In the genomic region with DNA sequence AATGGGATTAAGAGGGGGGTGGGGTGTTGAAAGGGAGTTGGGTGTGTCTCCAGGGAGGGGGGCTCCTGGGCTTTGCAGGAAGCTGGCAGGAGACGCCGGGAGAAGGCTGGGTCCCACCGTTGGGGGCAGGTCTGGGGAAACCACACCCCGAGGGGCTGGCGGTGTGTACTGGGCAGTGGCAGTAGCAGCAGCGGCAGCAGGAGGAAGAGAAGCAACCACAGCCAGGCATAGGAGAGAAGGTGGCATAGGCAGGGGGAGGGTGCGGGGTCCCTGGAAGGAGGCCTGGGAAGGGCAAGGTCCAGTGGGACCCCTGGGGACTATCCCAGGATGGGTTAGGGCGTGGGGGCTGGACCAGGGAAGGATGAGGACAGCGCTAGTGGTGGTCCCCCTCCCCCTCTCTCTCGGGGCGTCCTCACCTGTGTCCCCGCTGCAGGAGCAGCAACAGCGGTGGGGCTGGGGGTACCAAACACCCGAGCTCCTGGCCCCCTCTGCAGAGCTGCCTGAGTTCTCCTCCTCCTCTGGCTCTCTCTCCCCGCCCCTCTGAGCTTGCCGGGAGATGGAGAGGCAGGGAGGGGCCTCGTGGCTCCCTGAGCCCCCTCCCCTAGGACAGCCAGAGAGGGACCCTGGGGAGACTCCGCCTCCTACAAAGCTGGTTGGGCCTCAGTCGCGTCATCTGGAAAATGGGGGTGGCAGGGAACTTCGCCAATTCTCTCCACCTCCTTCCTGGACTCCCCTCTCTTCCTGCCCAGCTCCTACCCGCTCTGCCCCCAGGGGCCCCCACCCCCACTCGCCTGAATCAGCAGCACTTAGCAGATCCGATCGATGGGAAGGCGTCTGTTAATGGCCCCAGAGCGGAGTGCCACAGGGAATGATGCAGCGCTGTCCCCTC, we compare ENCODE assay signal across 7 cellular contexts. TPM values are rescaled to one million over a fixed set of nuclear protein-coding genes. Genes with fewer than 3 reads are reported as not detected.
DNase-seq lines count a peak whose midpoint lies in the region; ATAC-seq and TF ChIP-seq lines count a peak whose summit lies in the region.

A gene (minus strand): TSS at position 520 of the 889 bp plus-strand sequence. CDS start 1,573 bp downstream, outside the sequence.

- H3K27ac ChIP-seq in endodermal cell (ENCODE audit: low read depth, low read length) (no peak within 1 kb of the TSS), mesendoderm (ENCODE audit: low read depth, low read length) (no peak within 1 kb of the TSS), upper lobe of left lung (peak within 1 kb of the TSS in 2 of 4 donors; percentile 53 to 67)

- H3K27me3 ChIP-seq in endodermal cell (ENCODE audit: control insufficient read depth, insufficient read depth, low read length, poor library complexity, severe bottlenecking) (no peaks in the 10 kb centered on the region), mesendoderm (ENCODE audit: insufficient read depth, low read length, poor library complexity) (no peaks in the 10 kb centered on the region), upper lobe of left lung (no peaks in the 10 kb centered on the region)

- WGBS in endodermal cell (ENCODE audit: insufficient coverage in 1 of 2, insufficient read length in 1 of 2), 2 experiments: 23 to 38% methylated on average over 1 to 20 of the region's 28 CpGs
- no CpG with 5 or more reads among the region's 28 CpGs for WGBS in mesendoderm (ENCODE audit: extremely low coverage, insufficient coverage, low lambda C conversion rate)
- 1 to 22% methylated on average over 7 to 26 of the region's 28 CpGs for WGBS in upper lobe of left lung, 2 donors

- no peak for TF ChIP-seq CTCF in endodermal cell (conservative IDR thresholded peaks at IDR 0.05)
- no peak for TF ChIP-seq CTCF in upper lobe of left lung (IDR thresholded peaks at IDR 0.05)

- no peaks in the 10 kb centered on the region for H3K9me3 ChIP-seq in endodermal cell (ENCODE audit: control insufficient read depth, low read length)
- H3K9me3 ChIP-seq in upper lobe of left lung: no peaks in the 10 kb centered on the region

- H3K9ac ChIP-seq in endodermal cell (ENCODE audit: extremely low read depth, low read length, poor library complexity, severe bottlenecking) (no peak within 1 kb of the TSS), mesendoderm (ENCODE audit: low read length) (peak within 1 kb of the TSS; percentile 64)

- DNase-seq in GM03348 (ENCODE audit: low spot score) (peak; percentile 50), NCI-H748 treated with DMSO at 0.1 percent for 48 hours (lab: John Stamatoyannopoulos, UW) (peak; percentile 2), endodermal cell (peak; percentile 76), mesendoderm (peak; percentile 71), upper lobe of left lung (no peak), erythroblast (lab: John Stamatoyannopoulos, UW) (no peak)

- no peak for TF ChIP-seq EP300 in upper lobe of left lung (IDR thresholded peaks at IDR 0.05)

- H4K8ac ChIP-seq in mesendoderm (ENCODE audit: low read depth, low read length): no peak within 1 kb of the TSS

- H3K4me3 Mint-ChIP-seq in endodermal cell: peak within 1 kb of the TSS; percentile 62

- H3K18ac ChIP-seq in mesendoderm (ENCODE audit: low read length): peak within 1 kb of the TSS; percentile 34

- peak within 1 kb of the TSS; percentile 62 for H3K4me2 ChIP-seq in mesendoderm (ENCODE audit: low read length)

- no peak within 1 kb of the TSS for H3K23ac ChIP-seq in mesendoderm (ENCODE audit: low read length)

- H3K4me3 ChIP-seq in endodermal cell (ENCODE audit: low read length) (peak within 1 kb of the TSS; percentile 40), mesendoderm (ENCODE audit: low read length) (peak within 1 kb of the TSS; percentile 25), upper lobe of left lung (peak within 1 kb of the TSS in 3 of 4 donors; percentile 23 to 38 (median 34))

- H3K79me2 ChIP-seq in mesendoderm (ENCODE audit: control insufficient read depth, insufficient read depth, low read length): no peaks in the 10 kb centered on the region

- no peak within 1 kb of the TSS for H2BK5ac ChIP-seq in mesendoderm (ENCODE audit: low read length)

- no peak within 1 kb of the TSS for H2BK120ac ChIP-seq in mesendoderm (ENCODE audit: low read depth, low read length)

- ATAC-seq in upper lobe of left lung (ENCODE audit: low FRiP score in 2 of 2) (peak; percentile 15 to 67), GM21447 (IDR thresholded peaks at IDR 0.05; ENCODE audit: unreplicated experiment) (no peak)

- peaks cover 55% of the 10 kb centered on the region for H3K9me3 Mint-ChIP-seq in endodermal cell

- H3K79me1 ChIP-seq in mesendoderm (ENCODE audit: low read length): no peaks in the 10 kb centered on the region

- peak within 1 kb of the TSS; percentile 66 for H3K27ac Mint-ChIP-seq in endodermal cell

- H3K36me3 Mint-ChIP-seq in endodermal cell (ENCODE audit: low read depth): peaks cover 16% of the 10 kb centered on the region

- H3K4me1 ChIP-seq in endodermal cell (ENCODE audit: control insufficient read depth, insufficient read depth, low read length): no peaks in the 10 kb centered on the region
- no peaks in the 10 kb centered on the region for H3K4me1 ChIP-seq in mesendoderm (ENCODE audit: control insufficient read depth, low read depth, low read length)
- H3K4me1 ChIP-seq in upper lobe of left lung: peaks cover 0 to 12% (median 7%) of the 10 kb centered on the region in 4 donors

- H2BK15ac ChIP-seq in mesendoderm (replicated peaks; ENCODE audit: low read depth): no peak within 1 kb of the TSS

- TF ChIP-seq POLR2A in upper lobe of left lung (IDR thresholded peaks at IDR 0.05) (no peak), erythroblast (IDR thresholded peaks at IDR 0.05; ENCODE audit: low read length) (no peak)

- no peaks in the 10 kb centered on the region for H3K4me1 Mint-ChIP-seq in endodermal cell

- H2AK5ac ChIP-seq in mesendoderm (ENCODE audit: low read length): no peak within 1 kb of the TSS

- H3K36me3 ChIP-seq in endodermal cell (ENCODE audit: control insufficient read depth, insufficient read depth, low read length) (peaks cover 7% of the 10 kb centered on the region), mesendoderm (ENCODE audit: control insufficient read depth, insufficient read depth, low read length) (no peaks in the 10 kb centered on the region), upper lobe of left lung (peaks cover 0 to 28% (median 9%) of the 10 kb centered on the region in 4 donors)

- H3K27me3 Mint-ChIP-seq in endodermal cell (ENCODE audit: insufficient read depth): no peaks in the 10 kb centered on the region

- H3K56ac ChIP-seq in mesendoderm (ENCODE audit: low read length): peak within 1 kb of the TSS; percentile 70

- no peak within 1 kb of the TSS for H4K5ac ChIP-seq in mesendoderm (ENCODE audit: low read length)

- peak within 1 kb of the TSS; percentile 48 for H3K4ac ChIP-seq in mesendoderm (ENCODE audit: low read depth, low read length)

RNA-seq across cellular contexts. Expression of the gene that starts here (rescaled TPM):
- total RNA-seq in endodermal cell (1 to 10 TPM; 3.6 to 7.0 TPM), upper lobe of left lung (1 to 10 TPM in 3 of 6 donors, under 1 TPM in 3; 0.61 to 3.1 (median 1.2) TPM)
- 2.5 TPM for polyA plus RNA-seq in endodermal cell (2013, experiment 1 of 2)
- polyA plus RNA-seq in endodermal cell (2013, experiment 2 of 2): 2.5 TPM
- 1.4 TPM for polyA plus RNA-seq in mesendoderm (2013, experiment 1 of 2)
- polyA plus RNA-seq in mesendoderm (2013, experiment 2 of 2): 1.6 TPM

Comparison
In these comparisons a context has a peak if more than half of its experiments do, and no peak if none do; other contexts are left out.
1. DNase-seq: peak in GM03348 (single experiment), NCI-H748 treated with DMSO at 0.1 percent for 48 hours (single experiment), endodermal cell (single experiment) and mesendoderm (single experiment); none in upper lobe of left lung (0 of 2) and erythroblast (0 of 2).
2. Peak in every context shown above with its lines, with median percentiles within 50 percentile points of each other: H3K4me3 ChIP-seq.